1 cellular context compared by ENCODE assay signal in genomic region chr10:28295346-28295745, GRCh38.
TF ChIP-seq lines count a peak whose summit lies in the region.

No MANE protein-coding gene starts in this region.

TF ChIP-seq in HEK293T, 16 proteins besides CTCF, POLR2A, EP300 and RAD21 (continued from another document):
- TF ChIP-seq BHLHE40 (IDR thresholded peaks at IDR 0.05; ENCODE audit: borderline replicate concordance) (no peak), FOXM1 (IDR thresholded peaks at IDR 0.05; ENCODE audit: borderline replicate concordance) (no peak), CTBP1 (IDR thresholded peaks at IDR 0.05; ENCODE audit: borderline replicate concordance) (no peak), L3MBTL2 (conservative IDR thresholded peaks at IDR 0.05) (no peak), ARNT (IDR thresholded peaks at IDR 0.05) (no peak), NFRKB (IDR thresholded peaks at IDR 0.05) (no peak), LEF1 (IDR thresholded peaks at IDR 0.05; ENCODE audit: borderline replicate concordance) (no peak), SUZ12 (IDR thresholded peaks at IDR 0.05) (no peak)
